In the genomic region with DNA sequence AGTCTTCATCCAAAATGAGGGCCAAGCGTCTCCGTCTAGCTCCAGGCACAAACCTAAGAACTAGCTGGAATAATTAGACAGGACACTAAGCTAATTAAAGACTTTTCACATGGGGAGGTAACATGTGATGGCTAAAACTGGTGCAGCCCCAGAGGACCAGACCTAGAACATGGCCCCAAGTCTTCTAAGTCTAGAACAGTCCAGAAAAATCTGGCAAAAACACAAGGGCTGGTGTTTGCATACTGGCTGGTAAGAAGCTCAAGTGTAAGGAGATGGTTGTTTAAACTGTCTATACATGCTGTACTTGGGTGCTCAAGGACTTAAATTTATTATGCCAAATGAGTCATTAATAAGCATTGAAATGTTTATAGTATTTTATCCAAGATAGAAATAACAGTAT, we compare ENCODE assay signal across 1 cellular context.
TF ChIP-seq lines count a peak whose summit lies in the region.

No MANE protein-coding gene starts in this region.

TF ChIP-seq in HEK293, 187 proteins besides CTCF, POLR2A, EP300 and RAD21 (continued from another document):
- TF ChIP-seq, protein P1, sequence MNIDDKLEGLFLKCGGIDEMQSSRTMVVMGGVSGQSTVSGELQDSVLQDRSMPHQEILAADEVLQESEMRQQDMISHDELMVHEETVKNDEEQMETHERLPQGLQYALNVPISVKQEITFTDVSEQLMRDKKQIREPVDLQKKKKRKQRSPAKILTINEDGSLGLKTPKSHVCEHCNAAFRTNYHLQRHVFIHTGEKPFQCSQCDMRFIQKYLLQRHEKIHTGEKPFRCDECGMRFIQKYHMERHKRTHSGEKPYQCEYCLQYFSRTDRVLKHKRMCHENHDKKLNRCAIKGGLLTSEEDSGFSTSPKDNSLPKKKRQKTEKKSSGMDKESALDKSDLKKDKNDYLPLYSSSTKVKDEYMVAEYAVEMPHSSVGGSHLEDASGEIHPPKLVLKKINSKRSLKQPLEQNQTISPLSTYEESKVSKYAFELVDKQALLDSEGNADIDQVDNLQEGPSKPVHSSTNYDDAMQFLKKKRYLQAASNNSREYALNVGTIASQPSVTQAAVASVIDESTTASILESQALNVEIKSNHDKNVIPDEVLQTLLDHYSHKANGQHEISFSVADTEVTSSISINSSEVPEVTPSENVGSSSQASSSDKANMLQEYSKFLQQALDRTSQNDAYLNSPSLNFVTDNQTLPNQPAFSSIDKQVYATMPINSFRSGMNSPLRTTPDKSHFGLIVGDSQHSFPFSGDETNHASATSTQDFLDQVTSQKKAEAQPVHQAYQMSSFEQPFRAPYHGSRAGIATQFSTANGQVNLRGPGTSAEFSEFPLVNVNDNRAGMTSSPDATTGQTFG (tag by site-specific recombination; IDR thresholded peaks at IDR 0.05; ENCODE audit: borderline replicate concordance) = no peak
- TF ChIP-seq ZNF404 (tag by site-specific recombination; IDR thresholded peaks at IDR 0.05) = no peak
